Comparison of ENCODE assay signal across 1 cellular context in genomic region chr16:4116328-4117249, GRCh38.
A peak's percentile ranks its signal among the peaks of the same experiment; 100 is the strongest.
TF ChIP-seq lines count a peak whose summit lies in the region.

Gene ADCY9, minus strand, starts transcription at chr16:4116442. Its CDS starts 1,000 bp downstream, at chr16:4115442.

TF ChIP-seq in HepG2, 621 proteins besides CTCF, POLR2A, EP300 and RAD21 (continued from another document and continues in another):
- TF ChIP-seq CEBPZ (IDR thresholded peaks at IDR 0.05; ENCODE audit: low read length), result no peak
- TF ChIP-seq ARNTL (CRISPR knock-in tag; IDR thresholded peaks at IDR 0.05), result 0 out of 2 replicates have a peak, but pooled peaks have one; percentile 54
- no peak for TF ChIP-seq YEATS2 (CRISPR knock-in tag; IDR thresholded peaks at IDR 0.05; ENCODE audit: borderline replicate concordance)
- no peak for TF ChIP-seq ZBTB8A (CRISPR knock-in tag; IDR thresholded peaks at IDR 0.05; ENCODE audit: borderline replicate concordance, low read depth)
- no peak for TF ChIP-seq ZNF260 (CRISPR knock-in tag; IDR thresholded peaks at IDR 0.05; ENCODE audit: borderline replicate concordance, low read depth)
- no peak for TF ChIP-seq STAT6 (CRISPR knock-in tag; IDR thresholded peaks at IDR 0.05; ENCODE audit: borderline replicate concordance)
- TF ChIP-seq ZNF333 (CRISPR knock-in tag; IDR thresholded peaks at IDR 0.05; ENCODE audit: borderline replicate concordance), result no peak
- no peak for TF ChIP-seq ZNF597 (CRISPR knock-in tag; IDR thresholded peaks at IDR 0.05)
- no peak for TF ChIP-seq EZH2 (conservative IDR thresholded peaks at IDR 0.05; ENCODE audit: low read depth, low read length)
- peak; percentile 75; the same call in 1 of the 2 replicates for TF ChIP-seq TAF1 (CRISPR knock-in tag; IDR thresholded peaks at IDR 0.05)
- no peak for TF ChIP-seq PAXIP1 (CRISPR knock-in tag; conservative IDR thresholded peaks at IDR 0.05)
- TF ChIP-seq ZNF841 (CRISPR knock-in tag; IDR thresholded peaks at IDR 0.05; ENCODE audit: borderline replicate concordance), result no peak
- no peak for TF ChIP-seq ZNF619 (CRISPR knock-in tag; IDR thresholded peaks at IDR 0.05)
- TF ChIP-seq ARHGAP35 (CRISPR knock-in tag; IDR thresholded peaks at IDR 0.05; ENCODE audit: borderline replicate concordance), result no peak
- TF ChIP-seq THAP8 (CRISPR knock-in tag; IDR thresholded peaks at IDR 0.05; ENCODE audit: borderline replicate concordance), result no peak
- TF ChIP-seq ZFP36L1 (CRISPR knock-in tag; IDR thresholded peaks at IDR 0.05), result no peak
- TF ChIP-seq ZBTB33 (CRISPR knock-in tag; IDR thresholded peaks at IDR 0.05), result no peak
- TF ChIP-seq ZBTB40 (IDR thresholded peaks at IDR 0.05), result no peak
- no peak; the same call in 1 of the 2 replicates for TF ChIP-seq ZBTB40 (CRISPR knock-in tag; IDR thresholded peaks at IDR 0.05)
- TF ChIP-seq IRF1 (CRISPR knock-in tag; IDR thresholded peaks at IDR 0.05; ENCODE audit: low read depth), result no peak
- no peak for TF ChIP-seq TBP (CRISPR knock-in tag; IDR thresholded peaks at IDR 0.05)
- TF ChIP-seq GLI4 (CRISPR knock-in tag; IDR thresholded peaks at IDR 0.05; ENCODE audit: borderline replicate concordance), result no peak
- no peak for TF ChIP-seq ZBTB7A (CRISPR knock-in tag; IDR thresholded peaks at IDR 0.05)
- no peak for TF ChIP-seq RBAK (CRISPR knock-in tag; IDR thresholded peaks at IDR 0.05)
- 0 out of 2 replicates have a peak, but pooled peaks have one; percentile 42 for TF ChIP-seq DZIP1 (CRISPR knock-in tag; IDR thresholded peaks at IDR 0.05)
